1 cellular context compared by ENCODE assay signal in genomic region chr2:218710687-218711549, GRCh38.
TF ChIP-seq lines count a peak whose summit lies in the region.

A gene with protein sequence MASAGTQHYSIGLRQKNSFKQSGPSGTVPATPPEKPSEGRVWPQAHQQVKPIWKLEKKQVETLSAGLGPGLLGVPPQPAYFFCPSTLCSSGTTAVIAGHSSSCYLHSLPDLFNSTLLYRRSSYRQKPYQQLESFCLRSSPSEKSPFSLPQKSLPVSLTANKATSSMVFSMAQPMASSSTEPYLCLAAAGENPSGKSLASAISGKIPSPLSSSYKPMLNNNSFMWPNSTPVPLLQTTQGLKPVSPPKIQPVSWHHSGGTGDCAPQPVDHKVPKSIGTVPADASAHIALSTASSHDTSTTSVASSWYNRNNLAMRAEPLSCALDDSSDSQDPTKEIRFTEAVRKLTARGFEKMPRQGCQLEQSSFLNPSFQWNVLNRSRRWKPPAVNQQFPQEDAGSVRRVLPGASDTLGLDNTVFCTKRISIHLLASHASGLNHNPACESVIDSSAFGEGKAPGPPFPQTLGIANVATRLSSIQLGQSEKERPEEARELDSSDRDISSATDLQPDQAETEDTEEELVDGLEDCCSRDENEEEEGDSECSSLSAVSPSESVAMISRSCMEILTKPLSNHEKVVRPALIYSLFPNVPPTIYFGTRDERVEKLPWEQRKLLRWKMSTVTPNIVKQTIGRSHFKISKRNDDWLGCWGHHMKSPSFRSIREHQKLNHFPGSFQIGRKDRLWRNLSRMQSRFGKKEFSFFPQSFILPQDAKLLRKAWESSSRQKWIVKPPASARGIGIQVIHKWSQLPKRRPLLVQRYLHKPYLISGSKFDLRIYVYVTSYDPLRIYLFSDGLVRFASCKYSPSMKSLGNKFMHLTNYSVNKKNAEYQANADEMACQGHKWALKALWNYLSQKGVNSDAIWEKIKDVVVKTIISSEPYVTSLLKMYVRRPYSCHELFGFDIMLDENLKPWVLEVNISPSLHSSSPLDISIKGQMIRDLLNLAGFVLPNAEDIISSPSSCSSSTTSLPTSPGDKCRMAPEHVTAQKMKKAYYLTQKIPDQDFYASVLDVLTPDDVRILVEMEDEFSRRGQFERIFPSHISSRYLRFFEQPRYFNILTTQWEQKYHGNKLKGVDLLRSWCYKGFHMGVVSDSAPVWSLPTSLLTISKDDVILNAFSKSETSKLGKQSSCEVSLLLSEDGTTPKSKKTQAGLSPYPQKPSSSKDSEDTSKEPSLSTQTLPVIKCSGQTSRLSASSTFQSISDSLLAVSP (plus strand): TSS chr2:218710835. CDS start chr2:218737677, 26,842 bp downstream.

TF ChIP-seq in HCT116, 20 proteins besides CTCF, POLR2A, EP300 and RAD21 (continued from another document):
- TF ChIP-seq SP1 (IDR thresholded peaks at IDR 0.05; ENCODE audit: low read depth), result peak; percentile 53; the same call in 1 of the 2 replicates
- TF ChIP-seq, protein P1, sequence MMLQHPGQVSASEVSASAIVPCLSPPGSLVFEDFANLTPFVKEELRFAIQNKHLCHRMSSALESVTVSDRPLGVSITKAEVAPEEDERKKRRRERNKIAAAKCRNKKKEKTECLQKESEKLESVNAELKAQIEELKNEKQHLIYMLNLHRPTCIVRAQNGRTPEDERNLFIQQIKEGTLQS (IDR thresholded peaks at IDR 0.05), result no peak
- TF ChIP-seq YY1 (IDR thresholded peaks at IDR 0.05; ENCODE audit: extremely low read depth, insufficient replicate concordance, low read depth, low read length), result peak; percentile 80
- no peak for TF ChIP-seq EZH2 (IDR thresholded peaks at IDR 0.05)
